19 cellular contexts compared by ENCODE assay signal in genomic region chr17:72822358-72823023, GRCh38.
DNase-seq lines count a peak whose midpoint lies in the region; ATAC-seq, FAIRE-seq and TF ChIP-seq lines count a peak whose summit lies in the region.
"Had no signal": no experiment of that assay in that cellular context is flagged by ENCODE, and none has a peak within 500 bp of the region (broad histone marks: within the 10 kb centered on the region; RNA-seq: fewer than 3 reads in every experiment).

No MANE protein-coding gene starts in this region.

- peaks cover 3% of the 10 kb centered on the region for H3K27me3 Mint-ChIP-seq in nephron progenitor cell (ENCODE audit: low read depth, poor library complexity)
- H3K27me3 Mint-ChIP-seq: IgD-negative memory B cell had no signal

- H3K36me3 Mint-ChIP-seq in nephron progenitor cell (ENCODE audit: low read depth): peaks cover 28% of the 10 kb centered on the region

- DNase-seq in COLO668 (lab: John Stamatoyannopoulos, UW; ENCODE audit: unreplicated experiment) (peak; percentile 7), GM19239 (ENCODE audit: insufficient read length, low spot score) (peak; percentile 5), NCI-H2196 treated with DMSO at 0.1 percent for 48 hours (lab: John Stamatoyannopoulos, UW; ENCODE audit: unreplicated experiment) (peak; percentile 32), iris pigment epithelial cell (ENCODE audit: low read depth) (peak; percentile 49), NCI-H82 (lab: John Stamatoyannopoulos, UW) (no peak), nephron progenitor cell (no peak)
- DNase-seq in stimulated activated naive CD4-positive, alpha-beta T cell treated with Interleukin-2 at 50 U/mL for 16 hours (lab: John Stamatoyannopoulos, UW): no peak
- DNase-seq: activated CD4-positive, alpha-beta T cell treated with anti-CD3 and anti-CD28 coated beads, Interleukin-2, amount 50 U/mL, for 1 hour; activated T-cell treated with anti-CD3 and anti-CD28 coated beads, Interleukin-2, amount 50 U/mL, for 48 hours; adrenal gland; central memory CD4-positive, alpha-beta T cell; GDM1; hippocampal formation; left cardiac atrium; NCI-H226; stimulated activated CD4-positive, alpha-beta T cell treated with anti-CD3 and anti-CD28 coated beads, Interleukin-2, amount 100 ng/mL, for 24 hours had no signal

- no peak overlapping the region for H3K4me3 Mint-ChIP-seq in nephron progenitor cell
- H3K4me3 Mint-ChIP-seq: IgD-negative memory B cell had no signal

- ATAC-seq in GM19351 (IDR thresholded peaks at IDR 0.05; ENCODE audit: unreplicated experiment): no peak
- ATAC-seq: left cardiac atrium, sciatic nerve had no signal

- FAIRE-seq in GM19239 (lab: Jason Lieb, UNC): no peak

- TF ChIP-seq CTCF in nephron progenitor cell (IDR thresholded peaks at IDR 0.05): no peak

- peaks cover 32% of the 10 kb centered on the region for H3K9me3 Mint-ChIP-seq in nephron progenitor cell

- H3K4me1 Mint-ChIP-seq in nephron progenitor cell: no peaks in the 10 kb centered on the region

- no peak overlapping the region for H3K27ac Mint-ChIP-seq in nephron progenitor cell

Comparison
In these comparisons a context has a peak if more than half of its experiments do, and no peak if none do; other contexts are left out.
1. DNase-seq: peak in COLO668 (single experiment), GM19239 (single experiment), NCI-H2196 treated with DMSO at 0.1 percent for 48 hours (single experiment) and iris pigment epithelial cell (single experiment); none in NCI-H82 (single experiment), nephron progenitor cell (single experiment) and stimulated activated naive CD4-positive, alpha-beta T cell treated with Interleukin-2 at 50 U/mL for 16 hours (single experiment).